In genomic region chr4:48779095-48779997, GRCh38 we compare ENCODE assay signal across 1 cellular context.
TF ChIP-seq lines count a peak whose summit lies in the region.

No MANE protein-coding gene starts in this region.

TF ChIP-seq in HepG2, 621 proteins besides CTCF, POLR2A, EP300 and RAD21 (continued from another document):
- TF ChIP-seq ARID4A (CRISPR knock-in tag; IDR thresholded peaks at IDR 0.05; ENCODE audit: borderline replicate concordance) (peak; percentile 52; the same call in 1 of the 2 replicates), ZNF564 (CRISPR knock-in tag; IDR thresholded peaks at IDR 0.05) (peak; percentile 22; the same call in 1 of the 2 replicates), YY1 (IDR thresholded peaks at IDR 0.05; ENCODE audit: insufficient read depth, insufficient replicate concordance, low read depth, low read length) (no peak), ZNF142 (CRISPR knock-in tag; IDR thresholded peaks at IDR 0.05) (peak; percentile 27; the same call in 1 of the 2 replicates), MEIS2 (CRISPR knock-in tag; IDR thresholded peaks at IDR 0.05) (0 out of 2 replicates have a peak, but pooled peaks have one; percentile 13), ZNF777 (CRISPR knock-in tag; IDR thresholded peaks at IDR 0.05) (peak; percentile 48; the same call in 1 of the 2 replicates), NR1H2 (CRISPR knock-in tag; IDR thresholded peaks at IDR 0.05; ENCODE audit: borderline replicate concordance, low read depth) (0 out of 2 replicates have a peak, but pooled peaks have one; percentile 37), PRDM15 (CRISPR knock-in tag; IDR thresholded peaks at IDR 0.05) (peak; percentile 86), ATF2 (CRISPR knock-in tag; IDR thresholded peaks at IDR 0.05) (peak; percentile 21; the same call in 1 of the 2 replicates), MAX (IDR thresholded peaks at IDR 0.05) (peak; percentile 13; the same call in 1 of the 2 replicates), ZNF749 (CRISPR knock-in tag; IDR thresholded peaks at IDR 0.05; ENCODE audit: borderline replicate concordance) (peak; percentile 38; the same call in 1 of the 2 replicates), MED1 (CRISPR knock-in tag; IDR thresholded peaks at IDR 0.05) (peak; percentile 13; the same call in 1 of the 2 replicates), PAWR (CRISPR knock-in tag; IDR thresholded peaks at IDR 0.05; ENCODE audit: borderline replicate concordance) (no peak), MTA1 (CRISPR knock-in tag; IDR thresholded peaks at IDR 0.05; ENCODE audit: borderline replicate concordance) (peak; percentile 81; the same call in 1 of the 2 replicates), ZNF34 (CRISPR knock-in tag; IDR thresholded peaks at IDR 0.05; ENCODE audit: borderline replicate concordance) (no peak), RBFOX2 (IDR thresholded peaks at IDR 0.05; ENCODE audit: low read depth, low read length) (peak; percentile 84), ZBTB7B (CRISPR knock-in tag; IDR thresholded peaks at IDR 0.05) (0 out of 2 replicates have a peak, but pooled peaks have one; percentile 20), BATF2 (CRISPR knock-in tag; IDR thresholded peaks at IDR 0.05) (0 out of 2 replicates have a peak, but pooled peaks have one; percentile 33), HMGXB4 (CRISPR knock-in tag; IDR thresholded peaks at IDR 0.05; ENCODE audit: borderline replicate concordance in 1 of 2, low read depth in 1 of 2) (peak in 1 of 2 experiments; percentile 87; a peak in 2 of 4 replicates), ZNF335 (CRISPR knock-in tag; IDR thresholded peaks at IDR 0.05) (no peak), HNRNPK (IDR thresholded peaks at IDR 0.05; ENCODE audit: low read depth, low read length, poor library complexity, severe bottlenecking) (peak; percentile 59)
